8 cellular contexts compared by ENCODE assay signal in the genomic region with DNA sequence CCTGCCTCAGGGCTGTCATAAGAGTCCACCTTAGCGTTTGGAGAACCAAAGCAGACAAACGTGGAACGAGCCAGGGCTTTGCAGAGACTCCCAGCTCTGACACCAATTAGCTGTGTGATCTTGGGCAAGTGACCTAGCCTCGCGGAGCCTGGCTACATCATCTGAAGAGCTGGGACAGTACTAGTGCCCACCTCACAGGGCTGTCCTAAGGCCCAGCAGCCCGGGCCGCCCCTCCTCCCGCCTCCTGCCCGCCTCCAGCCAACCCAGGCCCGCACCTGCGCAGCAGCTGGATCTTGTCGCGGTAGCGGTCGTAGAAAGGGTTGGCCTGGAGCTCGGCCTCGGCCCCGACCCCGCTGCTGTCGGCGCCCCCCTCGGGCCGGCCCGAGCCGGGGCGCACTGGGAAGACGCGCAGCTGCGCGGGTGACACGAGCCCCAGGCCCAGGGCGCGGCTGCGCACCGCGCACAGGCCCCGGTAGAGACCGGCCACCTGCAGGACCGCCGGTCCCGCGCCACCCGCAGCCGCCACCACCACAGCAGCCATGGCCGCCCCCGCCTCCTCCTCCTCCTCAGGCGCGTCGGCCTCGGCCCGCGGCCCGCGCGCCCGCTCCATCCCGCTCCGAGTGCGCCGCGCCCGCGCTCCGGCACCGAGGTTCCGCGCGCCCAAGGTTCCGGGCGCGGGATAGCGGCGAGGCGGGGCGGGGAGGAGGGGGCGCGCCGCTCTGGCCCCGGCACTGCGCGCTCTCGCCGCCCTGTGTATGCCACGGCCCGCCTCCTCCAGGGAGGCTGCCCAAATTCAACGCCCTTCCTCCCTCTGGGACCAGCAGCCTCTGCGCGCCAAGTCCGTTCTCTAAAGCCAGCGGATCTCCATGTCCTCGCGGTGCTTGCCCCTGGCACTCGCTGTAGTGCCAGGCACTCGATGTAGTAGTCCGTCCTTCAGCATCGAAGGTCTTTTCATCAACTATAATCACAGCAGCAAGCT. TPM values are rescaled to one million over a fixed set of nuclear protein-coding genes. Genes with fewer than 3 reads are reported as not detected.
A peak's percentile ranks its signal among the peaks of the same experiment; 100 is the strongest.
DNase-seq lines count a peak whose midpoint lies in the region; ATAC-seq and TF ChIP-seq lines count a peak whose summit lies in the region.

Gene ATPAF1 (minus strand): TSS at position 583 of the 979 bp plus-strand sequence. CDS start 42 bp downstream, at position 541.

- POLR2A ChIA-PET in HCT116 (lab: Charles Lee) = interaction anchor here (0.6 kb wide), 1 partner anchor 13 kb away, joined by 4 read pairs; no protein-coding TSS in a partner anchor

- under 1% methylated on average over 96 of the region's 96 CpGs for WGBS in right cardiac atrium

- H3K4me3 ChIP-seq in HCT116 (replicated peaks in 1 of 2; ENCODE audit: low read depth in 1 of 2, low read length in 2 of 2) (peak within 1 kb of the TSS; percentile 85 to 89), right cardiac atrium (ENCODE audit: low read length) (peak within 1 kb of the TSS; percentile 97), vagina (peak within 1 kb of the TSS; percentile 90 to 97)

- H3K36me3 ChIP-seq in HCT116 (ENCODE audit: control insufficient read depth in 1 of 2, insufficient read depth in 2 of 2, low read length in 2 of 2) (peaks cover 2 to 4% of the 10 kb centered on the region in 2 experiments; a peak in 2 of 4 replicates), vagina (peaks cover 0 to 6% of the 10 kb centered on the region in 2 donors)

- H3K27ac ChIP-seq in HCT116 (ENCODE audit: low read depth, low read length) = peak within 1 kb of the TSS; percentile 68
- peak within 1 kb of the TSS; percentile 63 for H3K27ac ChIP-seq in right cardiac atrium (ENCODE audit: low read length)
- H3K27ac ChIP-seq in vagina = peak within 1 kb of the TSS; percentile 84

- peaks cover 16% of the 10 kb centered on the region for H3K79me2 ChIP-seq in HCT116 (ENCODE audit: insufficient read depth, low read length)

- TF ChIP-seq POLR2A in HCT116 (IDR thresholded peaks at IDR 0.05; ENCODE audit: borderline replicate concordance, extremely low read depth, insufficient read depth, insufficient read length) = no peak
- TF ChIP-seq POLR2A in vagina (IDR thresholded peaks at IDR 0.05) = no peak

- H4K20me1 ChIP-seq in HCT116 (ENCODE audit: insufficient read depth) = no peaks in the 10 kb centered on the region

- H3K9ac ChIP-seq in HCT116 (ENCODE audit: low read length) = peak within 1 kb of the TSS; percentile 76

- H3K36me3 Mint-ChIP-seq in T-helper 17 cell (ENCODE audit: low read depth) = peaks cover 2% of the 10 kb centered on the region

- H3K27me3 Mint-ChIP-seq in T-helper 17 cell = no peaks in the 10 kb centered on the region

- intact Hi-C loops in HCT116 (cut with micrococcal nuclease) (no loop called here), right cardiac atrium (cut with DNase I) (loop anchor here in 1 of 4 donors (10.0 kb wide), 1 partner anchor 57 kb away; no protein-coding TSS in a partner anchor), vagina (cut with DNase I) (loop anchor here (5.0 kb wide), 1 partner anchor 51 kb away; the partner anchor contains the start of gene MOB3C)

- H3K27ac Mint-ChIP-seq in T-helper 17 cell = peak within 1 kb of the TSS; percentile 80

- no TSS peak for BruUV-seq in HCT116 (replicated peaks; lab: Mats Ljungman, UMichigan)

- H3K9me2 ChIP-seq in HCT116 (ENCODE audit: insufficient read depth) = no peaks in the 10 kb centered on the region

- H3K4me1 ChIP-seq in HCT116 (ENCODE audit: control insufficient read depth in 1 of 2, insufficient read depth in 2 of 2, low read length in 2 of 2) = peaks cover 0 to 19% of the 10 kb centered on the region in 2 experiments; a peak in 3 of 4 replicates
- no peaks in the 10 kb centered on the region for H3K4me1 ChIP-seq in right cardiac atrium (ENCODE audit: control insufficient read depth, insufficient read depth, low read length)
- peaks cover 29% of the 10 kb centered on the region for H3K4me1 ChIP-seq in vagina

- no peak for TF ChIP-seq RAD21 in HCT116 (IDR thresholded peaks at IDR 0.05; ENCODE audit: low read depth)

- H3K27me3 ChIP-seq in HCT116 (ENCODE audit: insufficient read depth, low read length) = no peaks in the 10 kb centered on the region
- no peaks in the 10 kb centered on the region for H3K27me3 ChIP-seq in right cardiac atrium (ENCODE audit: control insufficient read depth, insufficient read depth)
- no peaks in the 10 kb centered on the region for H3K27me3 ChIP-seq in vagina

- H2AFZ ChIP-seq in HCT116 (ENCODE audit: low read depth, low read length, poor library complexity, severe bottlenecking) = peak within 1 kb of the TSS; percentile 87

- CTCF ChIA-PET in HCT116 (lab: Charles Lee) = no interaction called here

- DNase-seq in GM04504 (ENCODE audit: low read depth) (peak; percentile 44), HCT116 (ENCODE audit: low read depth, low spot score) (peak; percentile 48), NAMALWA (ENCODE audit: low spot score) (peak; percentile 50), T-helper 17 cell (peak; percentile 39 to 46 (median 43)), amygdala (lab: John Stamatoyannopoulos, UW) (peak in 51 of 56 donors; percentile 19 to 82 (median 64)), right cardiac atrium (peak; percentile 84 to 93 (median 90)), pulmonary artery endothelial cell (ENCODE audit: low read depth, low spot score) (no peak), vagina (ENCODE audit: extremely low spot score in 2 of 2) (no peak)

- RAD21 ChIA-PET in HCT116 (lab: Charles Lee; ENCODE audit: low non-redundant PET in 1 of 2, low total read pairs in 2 of 2, uncharacterized antibody in 2 of 2, unreplicated experiment in 2 of 2) = no interaction called here

- peak within 1 kb of the TSS; percentile 89 for H3K4me3 Mint-ChIP-seq in T-helper 17 cell

- ATAC-seq in HCT116 = peak; percentile 88
- peak; percentile 85 for ATAC-seq in T-helper 17 cell
- peak; percentile 95 for ATAC-seq in right cardiac atrium

- H3K9me3 ChIP-seq in HCT116 (ENCODE audit: control insufficient read depth in 1 of 2, insufficient read depth in 1 of 2, low read depth in 1 of 2, low read length in 2 of 2) = no peaks in the 10 kb centered on the region
- no peaks in the 10 kb centered on the region for H3K9me3 ChIP-seq in T-helper 17 cell (ENCODE audit: control insufficient read depth, low read length, poor library complexity, severe bottlenecking)
- H3K9me3 ChIP-seq in right cardiac atrium (ENCODE audit: control insufficient read depth, low read length) = no peaks in the 10 kb centered on the region
- no peaks in the 10 kb centered on the region for H3K9me3 ChIP-seq in vagina

- H3K4me2 ChIP-seq in HCT116 (ENCODE audit: low read length) = peak within 1 kb of the TSS; percentile 91

- peaks cover 15% of the 10 kb centered on the region for H3K4me1 Mint-ChIP-seq in T-helper 17 cell

- TF ChIP-seq CTCF in HCT116 (IDR thresholded peaks at IDR 0.05 in 2 of 3, conservative IDR thresholded peaks at IDR 0.05 in 1 of 3; ENCODE audit: borderline replicate concordance in 1 of 3, insufficient read depth in 1 of 3, low read depth in 2 of 3, low read length in 2 of 3) (no peak), vagina (IDR thresholded peaks at IDR 0.05) (no peak)

TF ChIP-seq in HCT116, 20 proteins besides CTCF, POLR2A, EP300 and RAD21 (continues in another document):
- TF ChIP-seq, protein P1, sequence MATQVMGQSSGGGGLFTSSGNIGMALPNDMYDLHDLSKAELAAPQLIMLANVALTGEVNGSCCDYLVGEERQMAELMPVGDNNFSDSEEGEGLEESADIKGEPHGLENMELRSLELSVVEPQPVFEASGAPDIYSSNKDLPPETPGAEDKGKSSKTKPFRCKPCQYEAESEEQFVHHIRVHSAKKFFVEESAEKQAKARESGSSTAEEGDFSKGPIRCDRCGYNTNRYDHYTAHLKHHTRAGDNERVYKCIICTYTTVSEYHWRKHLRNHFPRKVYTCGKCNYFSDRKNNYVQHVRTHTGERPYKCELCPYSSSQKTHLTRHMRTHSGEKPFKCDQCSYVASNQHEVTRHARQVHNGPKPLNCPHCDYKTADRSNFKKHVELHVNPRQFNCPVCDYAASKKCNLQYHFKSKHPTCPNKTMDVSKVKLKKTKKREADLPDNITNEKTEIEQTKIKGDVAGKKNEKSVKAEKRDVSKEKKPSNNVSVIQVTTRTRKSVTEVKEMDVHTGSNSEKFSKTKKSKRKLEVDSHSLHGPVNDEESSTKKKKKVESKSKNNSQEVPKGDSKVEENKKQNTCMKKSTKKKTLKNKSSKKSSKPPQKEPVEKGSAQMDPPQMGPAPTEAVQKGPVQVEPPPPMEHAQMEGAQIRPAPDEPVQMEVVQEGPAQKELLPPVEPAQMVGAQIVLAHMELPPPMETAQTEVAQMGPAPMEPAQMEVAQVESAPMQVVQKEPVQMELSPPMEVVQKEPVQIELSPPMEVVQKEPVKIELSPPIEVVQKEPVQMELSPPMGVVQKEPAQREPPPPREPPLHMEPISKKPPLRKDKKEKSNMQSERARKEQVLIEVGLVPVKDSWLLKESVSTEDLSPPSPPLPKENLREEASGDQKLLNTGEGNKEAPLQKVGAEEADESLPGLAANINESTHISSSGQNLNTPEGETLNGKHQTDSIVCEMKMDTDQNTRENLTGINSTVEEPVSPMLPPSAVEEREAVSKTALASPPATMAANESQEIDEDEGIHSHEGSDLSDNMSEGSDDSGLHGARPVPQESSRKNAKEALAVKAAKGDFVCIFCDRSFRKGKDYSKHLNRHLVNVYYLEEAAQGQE (IDR thresholded peaks at IDR 0.05; ENCODE audit: low read depth) = no peak
- peak; percentile 53; the same call in 1 of the 2 replicates for TF ChIP-seq MAX (IDR thresholded peaks at IDR 0.05)
- TF ChIP-seq POLR2AphosphoS5 (IDR thresholded peaks at IDR 0.05; ENCODE audit: low read depth, low read length) = peak; percentile 77
- peak; percentile 96 for TF ChIP-seq ZFX (IDR thresholded peaks at IDR 0.05)

RNA-seq across cellular contexts. Expression of gene ATPAF1, which starts in this region (rescaled TPM):
- total RNA-seq in HCT116 (2021; ENCODE audit: unreplicated experiment) (35.5 TPM), T-helper 17 cell (10 to 100 TPM; 19.7 to 21.5 TPM), right cardiac atrium (100 to 1,000 TPM; 144 to 181 (median 166) TPM), pulmonary artery endothelial cell (31.1 and 39.7 TPM in 2 replicates), vagina (37.1 TPM)
- 23.1 and 35.9 TPM in 2 replicates for polyA plus RNA-seq in HCT116 (2012)
- 218 TPM for polyA plus RNA-seq in right cardiac atrium

Comparison
In these comparisons a context has a peak if more than half of its experiments do, and no peak if none do; other contexts are left out.
1. DNase-seq: peak in GM04504 (single experiment), HCT116 (single experiment), NAMALWA (single experiment), T-helper 17 cell (3 of 3), amygdala (51 of 56) and right cardiac atrium (3 of 3); none in pulmonary artery endothelial cell (single experiment) and vagina (0 of 2).
2. Peak in every context shown above with its lines, with median percentiles within 50 percentile points of each other: ATAC-seq, H3K27ac ChIP-seq and H3K4me3 ChIP-seq.